Comparison of ENCODE assay signal across 17 cellular contexts in the genomic region with DNA sequence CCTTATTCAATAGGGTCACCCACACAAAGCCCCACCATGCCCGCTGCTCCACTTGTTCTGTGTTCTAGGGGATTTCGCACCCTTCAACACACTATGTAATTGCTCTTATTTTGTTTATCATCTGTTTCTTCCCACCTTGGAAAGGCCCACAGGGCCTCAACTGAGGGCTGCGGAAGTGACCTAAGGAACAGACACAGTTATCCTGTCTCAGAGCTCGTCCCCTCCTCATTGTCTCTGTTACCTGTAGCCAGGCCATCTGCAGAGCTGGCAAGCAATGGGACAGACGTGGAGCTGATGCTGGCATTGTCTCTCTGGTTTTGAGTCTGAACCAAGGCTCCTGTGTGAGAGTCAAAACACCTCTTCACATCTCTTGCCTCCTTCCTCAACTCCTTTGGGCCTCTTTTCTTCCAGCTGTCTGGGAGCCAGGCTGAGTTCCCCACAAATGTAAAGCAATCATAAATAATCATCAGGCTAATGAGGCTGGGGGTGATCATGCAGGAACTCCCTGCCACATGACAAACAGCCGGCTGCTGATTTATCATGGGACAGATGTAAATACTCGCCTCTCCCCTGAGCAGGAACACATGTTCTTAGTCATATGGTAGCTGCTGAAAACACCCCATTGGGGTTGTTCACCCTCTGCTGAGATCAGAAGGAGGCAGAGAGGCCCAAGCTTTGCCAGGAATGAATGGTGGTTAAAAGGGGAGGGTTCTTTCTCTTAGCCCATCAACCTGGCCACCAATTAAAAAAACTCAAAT.
"Had no signal": no experiment of that assay in that cellular context is flagged by ENCODE, and none has a peak within 500 bp of the region (broad histone marks: within the 10 kb centered on the region; RNA-seq: fewer than 3 reads in every experiment).

No MANE protein-coding gene starts in this region.

- H3K36me3 ChIP-seq: esophagus muscularis mucosa, heart left ventricle, left ventricle myocardium inferior, neutrophil had no signal

- DNase-seq: activated B cell treated with CpG ODN at 0.5 μM for 24 hours; activated CD4-positive, alpha-beta T cell treated with anti-CD3 and anti-CD28 coated beads, Interleukin-2, amount 50 U/mL, for 4 hours; activated CD8-positive, alpha-beta memory T cell treated with anti-CD3 and anti-CD28 coated beads, Interleukin-2, amount 10 ng/mL, durations not matched to agents 7 days and 5 days; activated gamma-delta T cell treated with Interleukin-2 at 50 U/mL for 16 hours; activated naive CD8-positive, alpha-beta T cell treated with anti-CD3 and anti-CD28 coated beads for 36 hours; activated T-cell treated with anti-CD3 and anti-CD28 coated beads, Interleukin-2, amount 50 U/mL, for 48 hours; foreskin keratinocyte; heart left ventricle; left ventricle myocardium inferior; mesenchymal stem cell; psoas muscle; stimulated activated CD4-positive, alpha-beta T cell treated with anti-CD3 and anti-CD28 coated beads, Interleukin-2, amount 100 ng/mL, for 48 hours; stimulated activated naive CD4-positive, alpha-beta T cell treated with Interleukin-2 at 50 U/mL for 16 hours; T-helper 2 cell; trophoblast cell had no signal

- H3K9me3 Mint-ChIP-seq: activated B cell treated with CpG ODN at 0.5 μM for 24 hours; activated naive CD8-positive, alpha-beta T cell treated with anti-CD3 and anti-CD28 coated beads for 36 hours had no signal

- H3K4me1 ChIP-seq: foreskin keratinocyte, psoas muscle had no signal

- H3K36me3 Mint-ChIP-seq: activated CD8-positive, alpha-beta memory T cell treated with anti-CD3 and anti-CD28 coated beads, Interleukin-2, amount 10 ng/mL, durations not matched to agents 7 days and 5 days; activated naive CD8-positive, alpha-beta T cell treated with anti-CD3 and anti-CD28 coated beads for 36 hours had no signal

- H3K4me1 Mint-ChIP-seq: activated B cell treated with CpG ODN at 0.5 μM for 24 hours; activated CD8-positive, alpha-beta memory T cell treated with anti-CD3 and anti-CD28 coated beads, Interleukin-2, amount 10 ng/mL, durations not matched to agents 7 days and 5 days; activated naive CD8-positive, alpha-beta T cell treated with anti-CD3 and anti-CD28 coated beads for 36 hours had no signal

- H3K27me3 ChIP-seq: esophagus muscularis mucosa, foreskin keratinocyte, heart left ventricle had no signal

- H3K4me3 ChIP-seq: esophagus muscularis mucosa, heart left ventricle, left ventricle myocardium inferior, psoas muscle had no signal

- ATAC-seq: activated CD8-positive, alpha-beta memory T cell treated with anti-CD3 and anti-CD28 coated beads, Interleukin-2, amount 10 ng/mL, durations not matched to agents 7 days and 5 days; foreskin keratinocyte; heart left ventricle; psoas muscle had no signal

- H3K4me3 Mint-ChIP-seq: activated B cell treated with CpG ODN at 0.5 μM for 24 hours; activated CD8-positive, alpha-beta memory T cell treated with anti-CD3 and anti-CD28 coated beads, Interleukin-2, amount 10 ng/mL, durations not matched to agents 7 days and 5 days; activated naive CD8-positive, alpha-beta T cell treated with anti-CD3 and anti-CD28 coated beads for 36 hours had no signal

- H3K9me3 ChIP-seq: esophagus muscularis mucosa, heart left ventricle, left ventricle myocardium inferior, neutrophil, psoas muscle had no signal

- H3K27ac ChIP-seq: esophagus muscularis mucosa, foreskin keratinocyte, heart left ventricle, left ventricle myocardium inferior, neutrophil, psoas muscle had no signal

- H3K27ac Mint-ChIP-seq: activated B cell treated with CpG ODN at 0.5 μM for 24 hours; activated CD8-positive, alpha-beta memory T cell treated with anti-CD3 and anti-CD28 coated beads, Interleukin-2, amount 10 ng/mL, durations not matched to agents 7 days and 5 days; activated naive CD8-positive, alpha-beta T cell treated with anti-CD3 and anti-CD28 coated beads for 36 hours had no signal
